In genomic region chr20:32544893-32545840, GRCh38 we compare ENCODE assay signal across 1 cellular context.
TF ChIP-seq lines count a peak whose summit lies in the region.

No MANE protein-coding gene starts in this region.

TF ChIP-seq in IMR-90, 13 proteins besides CTCF, POLR2A, EP300 and RAD21 (continued from another document):
- TF ChIP-seq CHD1 (IDR thresholded peaks at IDR 0.05; ENCODE audit: low read depth, low read length) (no peak), MAZ (IDR thresholded peaks at IDR 0.05; ENCODE audit: borderline replicate concordance, low read depth, low read length) (no peak), RFX5 (IDR thresholded peaks at IDR 0.05; ENCODE audit: low read depth, low read length) (no peak), FOS (IDR thresholded peaks at IDR 0.05; ENCODE audit: low read depth, low read length) (no peak)
- TF ChIP-seq, protein P1, sequence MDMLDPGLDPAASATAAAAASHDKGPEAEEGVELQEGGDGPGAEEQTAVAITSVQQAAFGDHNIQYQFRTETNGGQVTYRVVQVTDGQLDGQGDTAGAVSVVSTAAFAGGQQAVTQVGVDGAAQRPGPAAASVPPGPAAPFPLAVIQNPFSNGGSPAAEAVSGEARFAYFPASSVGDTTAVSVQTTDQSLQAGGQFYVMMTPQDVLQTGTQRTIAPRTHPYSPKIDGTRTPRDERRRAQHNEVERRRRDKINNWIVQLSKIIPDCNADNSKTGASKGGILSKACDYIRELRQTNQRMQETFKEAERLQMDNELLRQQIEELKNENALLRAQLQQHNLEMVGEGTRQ (IDR thresholded peaks at IDR 0.05; ENCODE audit: low read depth, low read length): no peak
